8 cellular contexts compared by ENCODE assay signal in the genomic region with DNA sequence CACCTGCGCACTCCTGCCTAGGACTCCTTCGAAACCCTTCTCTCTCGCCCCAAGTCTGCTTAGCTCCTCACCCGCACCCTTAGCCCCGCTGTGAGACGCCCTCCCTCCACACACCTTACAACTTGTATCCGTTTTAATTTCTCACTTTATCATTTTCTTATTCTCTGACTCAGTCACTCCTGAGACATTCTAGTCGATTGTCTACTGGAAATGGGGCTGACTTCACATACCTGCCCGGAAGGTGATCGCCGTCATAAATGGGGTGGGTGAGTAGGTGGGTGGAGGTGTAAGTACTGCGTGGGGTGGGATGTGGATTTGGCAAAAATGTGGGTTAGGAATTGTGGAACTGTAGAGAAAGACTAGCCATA. TPM values are rescaled to one million over a fixed set of nuclear protein-coding genes. Genes with fewer than 3 reads are reported as not detected.
DNase-seq lines count a peak whose midpoint lies in the region; ATAC-seq and TF ChIP-seq lines count a peak whose summit lies in the region.

No MANE protein-coding gene starts in this region.

- H3K4me1 ChIP-seq in neuron (ENCODE audit: insufficient read depth, low read length) (peaks cover 26% of the 10 kb centered on the region), thymus (ENCODE audit: control insufficient read depth, insufficient read depth, low read length) (peaks cover 4% of the 10 kb centered on the region)

- ATAC-seq in GM19463 (IDR thresholded peaks at IDR 0.05; ENCODE audit: unreplicated experiment) (peak; percentile 19), HG03575 (IDR thresholded peaks at IDR 0.05; ENCODE audit: extremely low read depth, insufficient number of reproducible peaks, low FRiP score, unreplicated experiment) (peak; percentile 7)

- H3K36me3 ChIP-seq in neuron (ENCODE audit: insufficient read depth, low read length): no peaks in the 10 kb centered on the region
- no peaks in the 10 kb centered on the region for H3K36me3 ChIP-seq in thymus (ENCODE audit: control insufficient read depth, insufficient read depth)

- H3K27me3 Mint-ChIP-seq in endothelial cell (ENCODE audit: unreplicated experiment): peaks cover 9% of the 10 kb centered on the region

- peak; percentile 22 for DNase-seq in ACHN
- DNase-seq in activated CD4-positive, alpha-beta T cell treated with anti-CD3 and anti-CD28 coated beads, Interleukin-2, amount 50 U/mL, for 4 hours: peak; percentile 74 to 80
- DNase-seq in endothelial cell (ENCODE audit: low spot score): no peak
- DNase-seq in NCI-H2196 (lab: John Stamatoyannopoulos, UW; ENCODE audit: unreplicated experiment): no peak

- WGBS in thymus: 2% methylated on average over 12 of the region's 12 CpGs

- TF ChIP-seq CTCF in endothelial cell (IDR thresholded peaks at IDR 0.05; ENCODE audit: unreplicated experiment): no peak

- H3K27me3 ChIP-seq in neuron (ENCODE audit: insufficient read depth, low read length) (no peaks in the 10 kb centered on the region), thymus (ENCODE audit: control insufficient read depth, insufficient read depth) (peaks cover 11% of the 10 kb centered on the region)

- in situ Hi-C loops in ACHN (cut with HindIII; ENCODE audit: low pct_ligation_motif_present, low pct_unique_long_range_greater_than_20kb, low sequenced_read_pairs): no loop called here

- peaks cover 4% of the 10 kb centered on the region for H3K36me3 Mint-ChIP-seq in endothelial cell (ENCODE audit: low read depth, unreplicated experiment)

- peaks cover 18% of the 10 kb centered on the region for H3K4me1 Mint-ChIP-seq in endothelial cell (ENCODE audit: unreplicated experiment)

- H3K27ac Mint-ChIP-seq in endothelial cell (ENCODE audit: unreplicated experiment): peak overlapping the region; percentile 98

- H2AFZ ChIP-seq in neuron (ENCODE audit: low read depth, low read length): peak overlapping the region; percentile 87

- H3K4me3 Mint-ChIP-seq in endothelial cell (ENCODE audit: unreplicated experiment): peak overlapping the region; percentile 99

- H3K9me3 ChIP-seq in neuron (ENCODE audit: low read length) (no peaks in the 10 kb centered on the region), thymus (ENCODE audit: control insufficient read depth) (no peaks in the 10 kb centered on the region)

- no peaks in the 10 kb centered on the region for H3K9me3 Mint-ChIP-seq in endothelial cell (ENCODE audit: unreplicated experiment)

- H3K4me3 ChIP-seq in neuron (ENCODE audit: low read length) (peak overlapping the region; percentile 79), thymus (ENCODE audit: low read length) (peak overlapping the region; percentile 80)

- H3K27ac ChIP-seq in thymus (ENCODE audit: low read depth): peak overlapping the region; percentile 11

RNA-seq across cellular contexts. Expression of a gene that starts 0.7 kb away (rescaled TPM):
- total RNA-seq in endothelial cell (ENCODE audit: unreplicated experiment): 30.4 TPM
- polyA plus RNA-seq in thymus: 23.3 TPM

Comparison
In these comparisons a context has a peak if more than half of its experiments do, and no peak if none do; other contexts are left out.
1. DNase-seq: peak in ACHN (single experiment) and activated CD4-positive, alpha-beta T cell treated with anti-CD3 and anti-CD28 coated beads, Interleukin-2, amount 50 U/mL, for 4 hours (2 of 2); none in endothelial cell (single experiment) and NCI-H2196 (single experiment).